8 cellular contexts compared by ENCODE assay signal in the genomic region with DNA sequence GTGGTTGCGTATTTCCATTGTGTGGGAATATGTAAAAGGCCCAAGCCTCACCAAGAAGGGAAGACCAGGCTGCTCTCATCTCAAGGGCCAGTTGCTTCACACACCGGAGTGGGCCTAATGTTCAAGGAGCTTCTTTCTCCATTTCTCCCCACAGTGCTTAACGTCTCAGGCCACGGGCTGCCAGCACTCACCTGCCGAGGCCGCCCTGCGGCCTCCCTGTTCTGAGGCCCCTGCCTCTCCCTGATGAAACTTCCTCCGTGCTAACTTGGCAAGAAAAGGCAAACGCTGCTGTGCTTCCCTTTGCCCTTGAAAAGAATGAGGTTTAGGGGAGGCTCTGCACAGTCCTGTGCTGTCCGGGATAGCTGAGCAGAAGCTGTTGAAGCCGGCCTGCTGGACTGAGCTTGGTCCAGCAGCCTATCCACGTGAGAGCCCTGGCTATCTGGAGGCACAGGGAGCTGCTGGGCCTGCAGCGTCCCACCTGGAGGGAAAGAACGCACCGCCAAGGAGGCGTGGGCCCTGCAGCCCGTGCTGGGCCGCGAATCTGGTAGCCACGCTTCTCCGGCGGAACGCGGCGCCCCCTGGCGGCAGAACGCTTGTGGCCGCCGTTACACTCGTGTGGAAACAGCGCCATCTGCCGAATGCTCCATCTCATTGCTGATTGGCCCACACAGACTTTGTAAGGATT.
A peak's percentile ranks its signal among the peaks of the same experiment; 100 is the strongest.
DNase-seq lines count a peak whose midpoint lies in the region; ATAC-seq and TF ChIP-seq lines count a peak whose summit lies in the region.

No MANE protein-coding gene starts in this region.

- no peak overlapping the region for H3K4me2 ChIP-seq in OCI-LY7 (ENCODE audit: low read length)

- BruUV-seq in OCI-LY7 (replicated peaks; lab: Mats Ljungman, UMichigan), result no TSS peak

- H3K4me1 ChIP-seq in OCI-LY7 (ENCODE audit: insufficient read depth, low read length, poor library complexity, severe bottlenecking), result no peaks in the 10 kb centered on the region

- TF ChIP-seq CTCF in BJ (IDR thresholded peaks at IDR 0.05; ENCODE audit: insufficient read depth, low read depth, low read length) (peak; percentile 100), OCI-LY7 (conservative IDR thresholded peaks at IDR 0.05; ENCODE audit: low read length) (peak; percentile 99), natural killer cell (IDR thresholded peaks at IDR 0.05) (peak; percentile 100)

- no peak overlapping the region for H3K4me3 ChIP-seq in BJ (ENCODE audit: low read depth, low read length)
- H3K4me3 ChIP-seq in OCI-LY7 (ENCODE audit: low read depth, low read length, poor library complexity, severe bottlenecking), result no peak overlapping the region

- no peaks in the 10 kb centered on the region for H3K36me3 Mint-ChIP-seq in natural killer cell

- POLR2A ChIA-PET in BJ (lab: Charles Lee) (no interaction called here), OCI-LY7 (lab: Charles Lee) (no interaction called here)

- H3K36me3 ChIP-seq in BJ (ENCODE audit: control insufficient read depth, insufficient read depth, low read length) (no peaks in the 10 kb centered on the region), OCI-LY7 (ENCODE audit: insufficient read depth, low read length) (no peaks in the 10 kb centered on the region)

- no peaks in the 10 kb centered on the region for H3K79me2 ChIP-seq in OCI-LY7 (ENCODE audit: insufficient read depth, low read depth, low read length)

- H3K4me3 Mint-ChIP-seq in natural killer cell, result no peak overlapping the region

- H3K27ac Mint-ChIP-seq in natural killer cell, result no peak overlapping the region

- H3K4me1 Mint-ChIP-seq in natural killer cell, result peaks cover 5 to 11% of the 10 kb centered on the region in 2 donors

- intact Hi-C loops in OCI-LY7 (cut with micrococcal nuclease; ENCODE audit: unreplicated experiment) (loop anchor here (1.0 kb wide), 1 partner anchor 98 kb away; no protein-coding TSS in a partner anchor), natural killer cell (cut with micrococcal nuclease) (loop anchor here (1.0 kb wide), 1 partner anchor 98 kb away; no protein-coding TSS in a partner anchor)

- peaks cover 11% of the 10 kb centered on the region for H3K27me3 ChIP-seq in BJ (ENCODE audit: control insufficient read depth, insufficient read depth, low read length)

- DNase-seq in BJ (ENCODE audit: low read depth) (no peak), HuH-7.5 (ENCODE audit: low spot score) (peak; percentile 23), OCI-LY7 (ENCODE audit: low spot score) (peak; percentile 83), activated T-cell treated with anti-CD3 and anti-CD28 coated beads for 1 hour (ENCODE audit: low read depth) (peak; percentile 87), natural killer cell (peak; percentile 89)
- peak; percentile 63 to 71 for DNase-seq in stimulated activated CD8-positive, alpha-beta memory T cell treated with anti-CD3 and anti-CD28 coated beads, Interleukin-7, amount 100 ng/mL, for 48 hours (ENCODE audit: extremely low read depth in 1 of 2, low read depth in 1 of 2)

- CTCF ChIA-PET in BJ (lab: Yijun Ruan, JAX), result interaction anchor here (0.6 to 10.8 kb wide), 26 partner anchors 9 to 352 kb away, joined by 3 to 276 read pairs (median 4); a partner anchor contains a TSS
- CTCF ChIA-PET in OCI-LY7 (lab: Charles Lee; ENCODE audit: unreplicated experiment), result interaction anchor here (1.3 to 3.4 kb wide), 2 partner anchors 98 to 100 kb away, joined by 3 to 20 read pairs; no protein-coding TSS in a partner anchor

- H3K9me3 Mint-ChIP-seq in natural killer cell, result no peaks in the 10 kb centered on the region

- peaks cover 7% of the 10 kb centered on the region in 2 donors for H3K27me3 Mint-ChIP-seq in natural killer cell (ENCODE audit: low read depth in 2 of 2)

- no peak overlapping the region for H2AFZ ChIP-seq in OCI-LY7 (ENCODE audit: low read length)

- ATAC-seq in GM19372 (IDR thresholded peaks at IDR 0.05; ENCODE audit: low read depth, unreplicated experiment) (peak; percentile 59), esophagus mucosa (peak; percentile 93), natural killer cell (peak; percentile 90 to 92 (median 91))

- H3K9me3 ChIP-seq in OCI-LY7 (ENCODE audit: low read length), result no peaks in the 10 kb centered on the region

- H3K27ac ChIP-seq in OCI-LY7 (ENCODE audit: low read depth, low read length, poor library complexity, severe bottlenecking), result no peak overlapping the region

- H4K20me1 ChIP-seq in OCI-LY7 (ENCODE audit: insufficient read depth, low read length), result no peaks in the 10 kb centered on the region

- no peaks in the 10 kb centered on the region for H3K9me2 ChIP-seq in OCI-LY7 (ENCODE audit: insufficient read depth, low read length)
